ENCODE assay signal across 28 cellular contexts in genomic region chr13:108606424-108606823, GRCh38. TPM values are rescaled to one million over a fixed set of nuclear protein-coding genes. Genes with fewer than 3 reads are reported as not detected.
DNase-seq lines count a peak whose midpoint lies in the region; ATAC-seq, FAIRE-seq and TF ChIP-seq lines count a peak whose summit lies in the region.
"Had no signal": no experiment of that assay in that cellular context is flagged by ENCODE, and none has a peak within 500 bp of the region (broad histone marks: within the 10 kb centered on the region; RNA-seq: fewer than 3 reads in every experiment).

No MANE protein-coding gene starts in this region.

- TF ChIP-seq RAD21 in K562 (CRISPR knock-in tag; conservative IDR thresholded peaks at IDR 0.05 in 1 of 2, IDR thresholded peaks at IDR 0.05 in 1 of 2) = no peak

- no peak overlapping the region for H3K4me2 ChIP-seq in K562 (ENCODE audit: insufficient read depth, low read length)
- H3K4me2 ChIP-seq: BLaER1 had no signal

- H3K9me1 ChIP-seq in K562 (ENCODE audit: control insufficient read depth, insufficient read depth, low read length) = no peaks in the 10 kb centered on the region

- H3K27me3 ChIP-seq in K562 (ENCODE audit: control insufficient read depth in 2 of 2, insufficient read depth in 2 of 2, low read length in 2 of 2) = no peaks in the 10 kb centered on the region
- H3K27me3 ChIP-seq in endodermal cell (ENCODE audit: control insufficient read depth, insufficient read depth, low read length, poor library complexity, severe bottlenecking) = no peaks in the 10 kb centered on the region
- H3K27me3 ChIP-seq: BE2C, BLaER1 had no signal

- no peak for TF ChIP-seq POLR2A in K562 (conservative IDR thresholded peaks at IDR 0.05)

- DNase-seq in K562 (ENCODE audit: extremely low read depth in 1 of 4, low spot score in 3 of 4) (no peak), endodermal cell (no peak), kidney tubule cell (ENCODE audit: low spot score) (no peak), SHP77 (lab: John Stamatoyannopoulos, UW) (no peak)
- DNase-seq: 8988T; ACHN; BE2C; C1 segment of cervical spinal cord; CD4-positive, alpha-beta memory T cell; CD4-positive, CD25-positive, alpha-beta regulatory T cell; CD8-positive, alpha-beta memory T cell; COR-L47; DMS 273 treated with DMSO at 0.1 percent for 48 hours; DMS153; DMS53; DMS79; DND-41; EL; GDM1 had no signal

- no peaks in the 10 kb centered on the region for H4K20me1 ChIP-seq in K562 (replicated peaks; ENCODE audit: control insufficient read depth, insufficient read depth, low read length)
- H4K20me1 ChIP-seq: BLaER1 had no signal

- no peak overlapping the region for H3K4me3 Mint-ChIP-seq in endodermal cell
- H3K4me3 Mint-ChIP-seq: CD14-positive monocyte; CD4-positive, alpha-beta memory T cell; CD4-positive, CD25-positive, alpha-beta regulatory T cell; CD8-positive, alpha-beta memory T cell had no signal

- H3K4me3 ChIP-seq in K562 (no peak overlapping the region), endodermal cell (ENCODE audit: low read length) (peak overlapping the region; percentile 13)
- H3K4me3 ChIP-seq: BLaER1, GM12878 had no signal

- peaks cover 4% of the 10 kb centered on the region for H3K36me3 Mint-ChIP-seq in endodermal cell (ENCODE audit: low read depth)
- H3K36me3 Mint-ChIP-seq: CD14-positive monocyte had no signal

- in situ Hi-C loops in K562 (cut with MboI) = no loop called here

- POLR2A ChIA-PET in K562 (lab: Yijun Ruan, JAX) = no interaction called here

- no peak for FAIRE-seq in K562 (lab: Jason Lieb, UNC)
- FAIRE-seq: A204.1, GM12878, GM12892, GM18507, GM19239 had no signal

- H3K27ac ChIP-seq in K562 (ENCODE audit: extremely low read depth, low read depth, low read length) (no peak overlapping the region), endodermal cell (ENCODE audit: low read depth, low read length) (no peak overlapping the region)
- H3K27ac ChIP-seq: BLaER1 had no signal

- ATAC-seq in K562 (no peak), GM21447 (IDR thresholded peaks at IDR 0.05; ENCODE audit: unreplicated experiment) (no peak)
- ATAC-seq: GM12878 had no signal

- BruUV-seq in K562 (replicated peaks; lab: Mats Ljungman, UMichigan) = no TSS peak

- CTCF ChIA-PET in K562 (lab: Yijun Ruan, JAX; ENCODE audit: low intra/inter-chr PET ratio) = no interaction called here

- 65% methylated on average over 2 of the region's 2 CpGs for WGBS in K562 (ENCODE audit: insufficient coverage, low coverage, missing lambda C conversion rate)
- 97% methylated on average over 2 of the region's 2 CpGs; no CpG with 5 or more reads in 1 of the 2 experiments for WGBS in endodermal cell (ENCODE audit: insufficient coverage in 1 of 2, insufficient read length in 1 of 2), 2 experiments

- no peak overlapping the region for H3K27ac Mint-ChIP-seq in endodermal cell
- H3K27ac Mint-ChIP-seq: CD4-positive, alpha-beta memory T cell; CD4-positive, CD25-positive, alpha-beta regulatory T cell; CD8-positive, alpha-beta memory T cell had no signal

- TF ChIP-seq EP300 in K562 (IDR thresholded peaks at IDR 0.05; ENCODE audit: low read length) = no peak

- TF ChIP-seq CTCF in K562 (IDR thresholded peaks at IDR 0.05 in 2 of 3, conservative IDR thresholded peaks at IDR 0.05 in 1 of 3; ENCODE audit: insufficient read depth in 2 of 3, low read depth in 1 of 3, low read length in 3 of 3) (no peak), endodermal cell (conservative IDR thresholded peaks at IDR 0.05) (no peak)

- peaks cover 2% of the 10 kb centered on the region for H3K27me3 Mint-ChIP-seq in endodermal cell (ENCODE audit: insufficient read depth)
- H3K27me3 Mint-ChIP-seq: CD4-positive, CD25-positive, alpha-beta regulatory T cell had no signal

- intact Hi-C loops in K562 (cut with micrococcal nuclease) = no loop called here

- no peak overlapping the region for H2AFZ ChIP-seq in K562 (ENCODE audit: low read depth, low read length)

- H3K9ac ChIP-seq in K562 (ENCODE audit: insufficient read depth in 1 of 2, low read depth in 2 of 2, low read length in 2 of 2) = no peak overlapping the region
- H3K9ac ChIP-seq in endodermal cell (ENCODE audit: extremely low read depth, low read length, poor library complexity, severe bottlenecking) = no peak overlapping the region
- H3K9ac ChIP-seq: BLaER1 had no signal

- peaks cover 50% of the 10 kb centered on the region for H3K9me3 Mint-ChIP-seq in endodermal cell

- H3K4me1 Mint-ChIP-seq in endodermal cell = no peaks in the 10 kb centered on the region
- H3K4me1 Mint-ChIP-seq: CD14-positive monocyte; CD4-positive, alpha-beta memory T cell; CD4-positive, CD25-positive, alpha-beta regulatory T cell; CD8-positive, alpha-beta memory T cell had no signal

- H3K4me1 ChIP-seq in K562 (replicated peaks in 1 of 2; ENCODE audit: control insufficient read depth in 2 of 2, insufficient read depth in 2 of 2, low read length in 2 of 2) (no peaks in the 10 kb centered on the region; a peak in 1 of 5 replicates), endodermal cell (ENCODE audit: control insufficient read depth, insufficient read depth, low read length) (no peaks in the 10 kb centered on the region)
- H3K4me1 ChIP-seq: BE2C, BLaER1 had no signal

- H3K9me3 ChIP-seq in K562 (replicated peaks; ENCODE audit: control insufficient read depth, insufficient read depth, low read depth, low read length) (peaks cover 10% of the 10 kb centered on the region; the same call in 1 of the 2 replicates), endodermal cell (ENCODE audit: control insufficient read depth, low read length) (peaks cover 33% of the 10 kb centered on the region)
- H3K9me3 ChIP-seq: BE2C had no signal

- H3K79me2 ChIP-seq in K562 (ENCODE audit: control insufficient read depth, insufficient read depth, low read length) = no peaks in the 10 kb centered on the region

- no peaks in the 10 kb centered on the region for H3K36me3 ChIP-seq in K562 (ENCODE audit: control insufficient read depth, insufficient read depth, low read length)
- H3K36me3 ChIP-seq in endodermal cell (ENCODE audit: control insufficient read depth, insufficient read depth, low read length) = no peaks in the 10 kb centered on the region
- H3K36me3 ChIP-seq: BE2C, BLaER1 had no signal

TF ChIP-seq in K562, 482 proteins besides CTCF, POLR2A, EP300 and RAD21 (continues in another document):
- peak; percentile 68 for TF ChIP-seq ZNF280A (IDR thresholded peaks at IDR 0.05; ENCODE audit: low read depth, partially characterized antibody)
- peak; percentile 92 for TF ChIP-seq CBX5 (IDR thresholded peaks at IDR 0.05; ENCODE audit: borderline replicate concordance, low read depth)
- no peak for TF ChIP-seq FOXA3 (CRISPR knock-in tag; conservative IDR thresholded peaks at IDR 0.05 in 1 of 2, IDR thresholded peaks at IDR 0.05 in 1 of 2)
- TF ChIP-seq PRPF4 (IDR thresholded peaks at IDR 0.05; ENCODE audit: insufficient read depth, low read depth, low read length, poor library complexity, severe bottlenecking) = no peak

RNA-seq across cellular contexts. Expression of gene MYO16, which starts 23.0 kb away (rescaled TPM):
- 15.2 and 16.8 TPM in 2 replicates for total RNA-seq in K562 (2011; cell fraction: chromatin; rRNA removed; ENCODE audit: low replicate concordance)
- total RNA-seq in K562 (2011; cell fraction: nucleolus; rRNA removed) = 7.8 and 9.7 TPM in 2 replicates
- total RNA-seq in K562 (2011; cell fraction: nucleoplasm; rRNA removed) = 8.2 and 9.5 TPM in 2 replicates
- total RNA-seq in K562 (2014; rRNA removed) (14.1 and 16.3 TPM in 2 replicates), K562 (2014; rRNA removed; fragmentation: Illumina TruSeq; extraction: Trizol) (11.6 and 15.4 TPM in 2 replicates), K562 (2015; rRNA removed; fragmentation: Illumina TruSeq; extraction: Trizol) (42.9 and 45.7 TPM in 2 replicates), K562 (2021) (11.1 and 12.1 TPM in 2 replicates), endodermal cell (1 to 10 TPM in 1 of 2 donors, under 1 TPM in 1; 0.70 to 1.2 TPM)
- polyA plus RNA-seq in K562 (2011; rRNA removed) (4.3 and 4.9 TPM in 2 replicates), K562 (2014; fragmentation: Illumina TruSeq; extraction: Trizol) (16.5 and 18.2 TPM in 2 replicates), K562 (2014; fragmentation: Nextera tagmentation; extraction: Ambion mirVana) (1 to 10 TPM; 6.1 to 9.4 TPM), K562 (2014; rRNA removed) (11.9 and 12.1 TPM in 2 replicates)
- 2.0 and 3.8 TPM in 2 replicates for polyA plus RNA-seq in K562 (2011; cell fraction: cytosol; rRNA removed)
- polyA plus RNA-seq in K562 (2011; cell fraction: nucleus; rRNA removed) = 13.9 and 16.0 TPM in 2 replicates
- polyA plus RNA-seq in K562 (2012) = 7.2 and 11.9 TPM in 2 replicates
- 10.2 and 20.7 TPM in 2 replicates for polyA minus RNA-seq in K562 (2011; rRNA and poly(A)+ RNA removed)
- 3.5 and 6.1 TPM in 2 replicates for polyA minus RNA-seq in K562 (2011; cell fraction: cytosol; rRNA and poly(A)+ RNA removed)
- polyA minus RNA-seq in K562 (2011; cell fraction: nucleus; rRNA and poly(A)+ RNA removed) = 21.7 and 55.0 TPM in 2 replicates
- 2.1 TPM for polyA plus RNA-seq in endodermal cell (2013, experiment 1 of 2)
- polyA plus RNA-seq in endodermal cell (2013, experiment 2 of 2) = 1.8 TPM
- total RNA-seq: G401 had no signal
- polyA plus RNA-seq: CD14-positive monocyte; CD8-positive, alpha-beta memory T cell had no signal
